ENCODE assay signal across 30 cellular contexts in genomic region chr1:30940541-30940940, GRCh38.
"Had no signal": no experiment of that assay in that cellular context is flagged by ENCODE, and none has a peak within 500 bp of the region (broad histone marks: within the 10 kb centered on the region; RNA-seq: fewer than 3 reads in every experiment).

No MANE protein-coding gene starts in this region.

- H3K4me1 ChIP-seq: body of pancreas, breast epithelium had no signal

- H3K4me1 Mint-ChIP-seq: activated CD4-positive, alpha-beta T cell treated with anti-CD3 and anti-CD28 coated beads, Interleukin-2, amount 10 ng/mL, durations not matched to agents 24 days and 14 days; activated naive CD8-positive, alpha-beta T cell treated with anti-CD3 and anti-CD28 coated beads for 36 hours; T-cell; WTC11 had no signal

- ATAC-seq: activated CD8-positive, alpha-beta T cell treated with anti-CD3 and anti-CD28 coated beads for 36 hours; activated naive CD4-positive, alpha-beta T cell treated with anti-CD3 and anti-CD28 coated beads, Interleukin-2, amount 50 U/mL, for 72 hours; activated T-cell treated with anti-CD3 and anti-CD28 coated beads, Interleukin-2, amount 50 U/mL, for 4 hours; activated T-cell treated with anti-CD3 and anti-CD28 coated beads, Interleukin-2, amount 50 U/mL, for 72 hours; activated T-helper 17 cell treated with anti-CD3 and anti-CD28 coated beads, Interleukin-2, amount 50 U/mL, for 72 hours; body of pancreas; T-cell; T-helper 17 cell; WTC11 had no signal

- H3K27me3 ChIP-seq: adrenal gland, body of pancreas, brain microvascular endothelial cell, breast epithelium had no signal

- DNase-seq: activated CD4-positive, alpha-beta memory T cell treated with anti-CD3 and anti-CD28 coated beads for 36 hours; activated CD4-positive, alpha-beta T cell treated with anti-CD3 and anti-CD28 coated beads for 4 hours; activated CD4-positive, alpha-beta T cell treated with anti-CD3 and anti-CD28 coated beads, Interleukin-2, amount 10 ng/mL, durations not matched to agents 24 days and 14 days; activated CD4-positive, alpha-beta T cell treated with anti-CD3 and anti-CD28 coated beads, Interleukin-2, amount 50 U/mL, for 1 hour; activated CD4-positive, alpha-beta T cell treated with anti-CD3 and anti-CD28 coated beads, Interleukin-2, amount 50 U/mL, for 4 hours; activated CD4-positive, CD25-positive, alpha-beta regulatory T cell treated with anti-CD3 and anti-CD28 coated beads, Interleukin-2, amount 50 U/mL, for 72 hours; activated CD8-positive, alpha-beta memory T cell treated with anti-CD3 and anti-CD28 coated beads, Interleukin-2, amount 50 U/mL, for 4 hours; activated CD8-positive, alpha-beta T cell treated with anti-CD3 and anti-CD28 coated beads for 36 hours; activated effector memory CD4-positive, alpha-beta T cell treated with anti-CD3 and anti-CD28 coated beads, Interleukin-2, amount 50 U/mL, for 16 hours; activated gamma-delta T cell treated with Interleukin-2 at 50 U/mL for 16 hours; activated naive CD4-positive, alpha-beta T cell; activated naive CD4-positive, alpha-beta T cell treated with anti-CD3 and anti-CD28 coated beads for 36 hours; activated naive CD4-positive, alpha-beta T cell treated with anti-CD3 and anti-CD28 coated beads, Interleukin-2, amount 50 U/mL, for 16 hours; activated naive CD8-positive, alpha-beta T cell treated with anti-CD3 and anti-CD28 coated beads for 36 hours; activated T-cell treated with anti-CD3 and anti-CD28 coated beads, Interleukin-2, amount 50 U/mL, for 4 hours; activated T-cell treated with anti-CD3 and anti-CD28 coated beads, Interleukin-2, amount 50 U/mL, for 72 hours; adrenal gland; amniotic stem cell; aorta; body of pancreas; brain microvascular endothelial cell; central memory CD4-positive, alpha-beta T cell; T-cell; T-helper 17 cell; WERI-Rb-1 had no signal

- H3K27me3 Mint-ChIP-seq: activated CD4-positive, alpha-beta memory T cell treated with anti-CD3 and anti-CD28 coated beads for 36 hours; activated CD4-positive, alpha-beta T cell treated with anti-CD3 and anti-CD28 coated beads, Interleukin-2, amount 10 ng/mL, durations not matched to agents 24 days and 14 days; activated CD8-positive, alpha-beta T cell treated with anti-CD3 and anti-CD28 coated beads for 36 hours; activated naive CD8-positive, alpha-beta T cell treated with anti-CD3 and anti-CD28 coated beads for 36 hours; activated T-helper 17 cell treated with anti-CD3 and anti-CD28 coated beads, Interleukin-2, amount 50 U/mL, for 72 hours; T-cell; T-helper 17 cell had no signal

- H3K4me3 ChIP-seq: adrenal gland, body of pancreas, breast epithelium had no signal

- H3K9me3 ChIP-seq: adrenal gland, body of pancreas, breast epithelium had no signal

- H3K9me3 Mint-ChIP-seq: activated CD4-positive, alpha-beta memory T cell treated with anti-CD3 and anti-CD28 coated beads for 36 hours; activated CD4-positive, alpha-beta T cell treated with anti-CD3 and anti-CD28 coated beads, Interleukin-2, amount 10 ng/mL, durations not matched to agents 24 days and 14 days; activated CD8-positive, alpha-beta T cell treated with anti-CD3 and anti-CD28 coated beads for 36 hours; activated naive CD4-positive, alpha-beta T cell treated with anti-CD3 and anti-CD28 coated beads for 36 hours; activated naive CD4-positive, alpha-beta T cell treated with anti-CD3 and anti-CD28 coated beads, Interleukin-2, amount 50 U/mL, for 72 hours; activated naive CD8-positive, alpha-beta T cell treated with anti-CD3 and anti-CD28 coated beads for 36 hours; activated T-cell treated with anti-CD3 and anti-CD28 coated beads, Interleukin-2, amount 50 U/mL, for 4 hours; activated T-cell treated with anti-CD3 and anti-CD28 coated beads, Interleukin-2, amount 50 U/mL, for 72 hours; activated T-helper 1 cell treated with anti-CD3 and anti-CD28 coated beads, Interleukin-12 subunit alpha, Interleukin-12 subunit beta, Interleukin-2, Interleukin-4 antibody, amounts not matched to agents 30 ng/mL and 10 ng/mL and 1 ng/mL, durations not matched to agents 14 hours and 24 hours and 36 hours; activated T-helper 17 cell treated with anti-CD3 and anti-CD28 coated beads, Interleukin-2, amount 50 U/mL, for 72 hours; T-cell; WTC11 had no signal

- H3K27ac ChIP-seq: adrenal gland, body of pancreas, brain microvascular endothelial cell, breast epithelium, WERI-Rb-1 had no signal

- H3K27ac Mint-ChIP-seq: activated CD4-positive, alpha-beta memory T cell treated with anti-CD3 and anti-CD28 coated beads for 36 hours; activated CD4-positive, alpha-beta T cell treated with anti-CD3 and anti-CD28 coated beads, Interleukin-2, amount 10 ng/mL, durations not matched to agents 24 days and 14 days; activated CD8-positive, alpha-beta T cell treated with anti-CD3 and anti-CD28 coated beads for 36 hours; activated naive CD4-positive, alpha-beta T cell treated with anti-CD3 and anti-CD28 coated beads for 36 hours; activated naive CD4-positive, alpha-beta T cell treated with anti-CD3 and anti-CD28 coated beads, Interleukin-2, amount 50 U/mL, for 72 hours; activated naive CD8-positive, alpha-beta T cell treated with anti-CD3 and anti-CD28 coated beads for 36 hours; activated T-cell treated with anti-CD3 and anti-CD28 coated beads, Interleukin-2, amount 50 U/mL, for 72 hours; activated T-helper 1 cell treated with anti-CD3 and anti-CD28 coated beads, Interleukin-12 subunit alpha, Interleukin-12 subunit beta, Interleukin-2, Interleukin-4 antibody, amounts not matched to agents 30 ng/mL and 10 ng/mL and 1 ng/mL, durations not matched to agents 14 hours and 24 hours and 36 hours; activated T-helper 17 cell treated with anti-CD3 and anti-CD28 coated beads, Interleukin-2, amount 50 U/mL, for 72 hours; T-cell; T-helper 17 cell; WTC11 had no signal

- H3K4me3 Mint-ChIP-seq: activated CD4-positive, alpha-beta memory T cell treated with anti-CD3 and anti-CD28 coated beads for 36 hours; activated CD4-positive, alpha-beta T cell treated with anti-CD3 and anti-CD28 coated beads, Interleukin-2, amount 10 ng/mL, durations not matched to agents 24 days and 14 days; activated CD8-positive, alpha-beta T cell treated with anti-CD3 and anti-CD28 coated beads for 36 hours; activated naive CD4-positive, alpha-beta T cell treated with anti-CD3 and anti-CD28 coated beads for 36 hours; activated naive CD8-positive, alpha-beta T cell treated with anti-CD3 and anti-CD28 coated beads for 36 hours; activated T-cell treated with anti-CD3 and anti-CD28 coated beads, Interleukin-2, amount 50 U/mL, for 4 hours; activated T-cell treated with anti-CD3 and anti-CD28 coated beads, Interleukin-2, amount 50 U/mL, for 72 hours; activated T-helper 1 cell treated with anti-CD3 and anti-CD28 coated beads, Interleukin-12 subunit alpha, Interleukin-12 subunit beta, Interleukin-2, Interleukin-4 antibody, amounts not matched to agents 30 ng/mL and 10 ng/mL and 1 ng/mL, durations not matched to agents 14 hours and 24 hours and 36 hours; activated T-helper 17 cell treated with anti-CD3 and anti-CD28 coated beads, Interleukin-2, amount 50 U/mL, for 72 hours; T-cell; T-helper 17 cell; WTC11 had no signal
